21 cellular contexts compared by ENCODE assay signal in the genomic region with DNA sequence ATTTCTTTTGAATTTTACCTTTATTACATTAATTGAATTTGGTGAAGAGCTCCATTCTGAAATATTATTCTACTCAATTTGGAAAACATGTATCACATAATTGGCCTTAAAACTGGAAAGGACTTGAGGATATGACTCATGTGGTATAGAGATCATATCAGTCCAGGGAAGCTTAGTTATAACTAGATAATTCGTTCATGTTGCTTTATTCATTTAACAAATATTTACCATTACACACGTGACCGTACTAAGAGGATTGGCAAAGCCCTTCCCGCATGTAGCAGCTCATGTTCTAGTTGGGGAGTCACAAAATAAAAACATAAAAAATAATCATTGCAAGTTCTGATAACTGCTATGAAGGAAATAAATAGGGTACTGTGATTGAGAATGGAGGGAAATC.
DNase-seq lines count a peak whose midpoint lies in the region; ATAC-seq and TF ChIP-seq lines count a peak whose summit lies in the region.
"Had no signal": no experiment of that assay in that cellular context is flagged by ENCODE, and none has a peak within 500 bp of the region (broad histone marks: within the 10 kb centered on the region; RNA-seq: fewer than 3 reads in every experiment).

No MANE protein-coding gene starts in this region.

- no peak overlapping the region for H4K8ac ChIP-seq in IMR-90 (ENCODE audit: low read depth in 2 of 2, low read length in 2 of 2)

- no peak overlapping the region for H3K4me3 ChIP-seq in A673 (ENCODE audit: low read depth, low read length, poor library complexity, severe bottlenecking)
- no peak overlapping the region for H3K4me3 ChIP-seq in IMR-90 (ENCODE audit: insufficient read depth, low read depth, low read length)
- H3K4me3 ChIP-seq in fibroblast of the aortic adventitia (ENCODE audit: low read depth, low read length) = no peak overlapping the region
- no peak overlapping the region for H3K4me3 ChIP-seq in brain microvascular endothelial cell (ENCODE audit: low read depth, low read length)
- no peak overlapping the region for H3K4me3 ChIP-seq in endodermal cell (ENCODE audit: low read length)
- H3K4me3 ChIP-seq: A549, hepatocyte had no signal

- no peak overlapping the region for H2AK9ac ChIP-seq in IMR-90 (replicated peaks; ENCODE audit: low read depth, low read length, poor library complexity)

- no peak overlapping the region for H2BK20ac ChIP-seq in IMR-90 (ENCODE audit: low read depth, low read length)

- H2BK120ac ChIP-seq in IMR-90 (ENCODE audit: low read depth, low read length) = no peak overlapping the region

- peaks cover 4% of the 10 kb centered on the region for H3K36me3 Mint-ChIP-seq in endodermal cell (ENCODE audit: low read depth)
- H3K36me3 Mint-ChIP-seq: activated CD8-positive, alpha-beta memory T cell treated with anti-CD3 and anti-CD28 coated beads, Interleukin-2, amount 10 ng/mL, durations not matched to agents 7 days and 5 days; CD8-positive, alpha-beta T cell had no signal

- no peak overlapping the region for H4K91ac ChIP-seq in IMR-90 (ENCODE audit: insufficient read depth, low read depth, low read length)

- H2AK5ac ChIP-seq in IMR-90 (ENCODE audit: low read depth, low read length) = no peak overlapping the region

- no peaks in the 10 kb centered on the region for H3K79me1 ChIP-seq in IMR-90 (ENCODE audit: low read depth in 1 of 2, low read length in 2 of 2)

- H3K9me3 ChIP-seq in A673 (ENCODE audit: low read depth, low read length, poor library complexity, severe bottlenecking) (no peaks in the 10 kb centered on the region), IMR-90 (ENCODE audit: control insufficient read depth, insufficient read depth, low read length) (peaks cover 5% of the 10 kb centered on the region; the same call in 1 of the 2 replicates), endodermal cell (ENCODE audit: control insufficient read depth, low read length) (peaks cover 21% of the 10 kb centered on the region)
- H3K9me3 ChIP-seq: A549 had no signal

- intact Hi-C loops in A673 (cut with micrococcal nuclease; ENCODE audit: unreplicated experiment) = no loop called here
- intact Hi-C loops in IMR-90 (cut with micrococcal nuclease) = no loop called here

- H2BK5ac ChIP-seq in IMR-90 (ENCODE audit: low read depth, low read length, poor library complexity, severe bottlenecking) = no peak overlapping the region

- H3K9me1 ChIP-seq in IMR-90 (ENCODE audit: insufficient read depth, low read length) = no peaks in the 10 kb centered on the region

- no peak overlapping the region for H4K5ac ChIP-seq in IMR-90 (ENCODE audit: low read depth, low read length)

- H3K4me3 Mint-ChIP-seq in endodermal cell = no peak overlapping the region
- H3K4me3 Mint-ChIP-seq: activated CD8-positive, alpha-beta memory T cell treated with anti-CD3 and anti-CD28 coated beads, Interleukin-2, amount 10 ng/mL, durations not matched to agents 7 days and 5 days; CD8-positive, alpha-beta T cell; T-helper 17 cell had no signal

- POLR2A ChIA-PET in A673 (lab: Charles Lee; ENCODE audit: low non-redundant PET) = no interaction called here
- POLR2A ChIA-PET in IMR-90 (lab: Charles Lee; ENCODE audit: unreplicated experiment) = no interaction called here

- H3K36me3 ChIP-seq in A673 (ENCODE audit: insufficient read depth, low read length, poor library complexity, severe bottlenecking) = no peaks in the 10 kb centered on the region
- no peaks in the 10 kb centered on the region for H3K36me3 ChIP-seq in IMR-90 (ENCODE audit: control insufficient read depth, insufficient read depth, low read length)
- H3K36me3 ChIP-seq in brain microvascular endothelial cell (replicated peaks) = no peaks in the 10 kb centered on the region
- no peaks in the 10 kb centered on the region for H3K36me3 ChIP-seq in endodermal cell (ENCODE audit: control insufficient read depth, insufficient read depth, low read length)

- H3K4me1 Mint-ChIP-seq in endodermal cell = no peaks in the 10 kb centered on the region
- H3K4me1 Mint-ChIP-seq: activated CD8-positive, alpha-beta memory T cell treated with anti-CD3 and anti-CD28 coated beads, Interleukin-2, amount 10 ng/mL, durations not matched to agents 7 days and 5 days; T-helper 17 cell had no signal

- H3K4me2 ChIP-seq in IMR-90 (ENCODE audit: low read depth, low read length) = no peak overlapping the region
- H3K4me2 ChIP-seq: A549, hepatocyte had no signal

- WGBS in IMR-90 (ENCODE audit: extremely low coverage in 2 of 2, insufficient read length in 1 of 2), 2 experiments = no CpG with 5 or more reads among the region's 4 CpGs
- WGBS in endodermal cell (ENCODE audit: insufficient coverage in 1 of 2, insufficient read length in 1 of 2), 2 experiments = 90 to 100% methylated on average over 1 to 4 of the region's 4 CpGs

- in situ Hi-C loops in IMR-90 (cut with MboI; ENCODE audit: low sequenced_read_pairs) (no loop called here), brain microvascular endothelial cell (cut with HindIII; ENCODE audit: low pct_ligation_motif_present, low sequenced_read_pairs) (no loop called here)

- H3K4me1 ChIP-seq in A673 (ENCODE audit: insufficient read depth, low read length, poor library complexity, severe bottlenecking) = no peaks in the 10 kb centered on the region
- H3K4me1 ChIP-seq in IMR-90 (ENCODE audit: control insufficient read depth, insufficient read depth, low read length) = no peaks in the 10 kb centered on the region
- no peaks in the 10 kb centered on the region for H3K4me1 ChIP-seq in endodermal cell (ENCODE audit: control insufficient read depth, insufficient read depth, low read length)
- H3K4me1 ChIP-seq: A549 had no signal

- TF ChIP-seq CTCF in A673 (conservative IDR thresholded peaks at IDR 0.05; ENCODE audit: low read depth, low read length) (no peak), IMR-90 (conservative IDR thresholded peaks at IDR 0.05; ENCODE audit: low read depth, low read length) (no peak), fibroblast of the aortic adventitia (IDR thresholded peaks at IDR 0.05; ENCODE audit: insufficient read depth, low read length) (no peak), brain microvascular endothelial cell (IDR thresholded peaks at IDR 0.05; ENCODE audit: low read depth, low read length, missing control alignments) (no peak), endodermal cell (conservative IDR thresholded peaks at IDR 0.05) (no peak)

- no peaks in the 10 kb centered on the region for H3K27me3 Mint-ChIP-seq in endodermal cell (ENCODE audit: insufficient read depth)
- H3K27me3 Mint-ChIP-seq: activated CD8-positive, alpha-beta memory T cell treated with anti-CD3 and anti-CD28 coated beads, Interleukin-2, amount 10 ng/mL, durations not matched to agents 7 days and 5 days; T-helper 17 cell had no signal

- no peak for TF ChIP-seq POLR2A in IMR-90 (IDR thresholded peaks at IDR 0.05; ENCODE audit: low read depth, low read length)

- no peak overlapping the region for H3K18ac ChIP-seq in IMR-90 (ENCODE audit: low read depth, low read length)

- H3K4ac ChIP-seq in IMR-90 (ENCODE audit: low read depth, low read length) = no peak overlapping the region

- H3K27ac ChIP-seq in A673 (ENCODE audit: low read depth, low read length, poor library complexity, severe bottlenecking) (no peak overlapping the region), IMR-90 (ENCODE audit: insufficient read depth, low read length) (no peak overlapping the region), brain microvascular endothelial cell (no peak overlapping the region), endodermal cell (ENCODE audit: low read depth, low read length) (no peak overlapping the region)
- H3K27ac ChIP-seq: A549, hepatocyte had no signal

- H4K20me1 ChIP-seq in IMR-90 (ENCODE audit: insufficient read depth, low read length) = no peaks in the 10 kb centered on the region

- DNase-seq in A673 (ENCODE audit: low spot score) (peak; percentile 45), IMR-90 (peak; percentile 77), amniotic epithelial cell (ENCODE audit: low read depth) (peak; percentile 87), fibroblast of the aortic adventitia (ENCODE audit: low read depth) (peak; percentile 62), putamen (ENCODE audit: low spot score) (no peak), NCI-H2227 (lab: John Stamatoyannopoulos, UW; ENCODE audit: unreplicated experiment) (no peak), brain microvascular endothelial cell (no peak), endodermal cell (no peak)
- DNase-seq: activated CD8-positive, alpha-beta memory T cell treated with anti-CD3 and anti-CD28 coated beads, Interleukin-2, amount 10 ng/mL, durations not matched to agents 7 days and 5 days; activated naive CD4-positive, alpha-beta T cell treated with Interleukin-2 at 50 U/mL for 16 hours; CD8-positive, alpha-beta T cell; EL; H7; kidney glomerular epithelial cell; NCI-H2107; NCI-H82; Right ventricle myocardium superior; T-helper 17 cell had no signal

- H2BK15ac ChIP-seq in IMR-90 (ENCODE audit: low read depth, low read length) = no peak overlapping the region

- no peak overlapping the region for H3K14ac ChIP-seq in IMR-90 (replicated peaks; ENCODE audit: low read depth, low read length)

- CTCF ChIA-PET in A673 (lab: Charles Lee) = no interaction called here
- CTCF ChIA-PET in IMR-90 (lab: Yijun Ruan, JAX) = interaction anchor here (0.6 kb wide), 1 partner anchor 252 kb away, joined by 5 read pairs; no protein-coding TSS in a partner anchor

- ATAC-seq in IMR-90 (ENCODE audit: low read depth) = peak; percentile 66; the same call in 1 of the 2 replicates
- ATAC-seq: A549; activated CD4-positive, CD25-positive, alpha-beta regulatory T cell treated with anti-CD3 and anti-CD28 coated beads, Interleukin-2, amount 50 U/mL, for 24 hours; activated CD8-positive, alpha-beta memory T cell treated with anti-CD3 and anti-CD28 coated beads, Interleukin-2, amount 10 ng/mL, durations not matched to agents 7 days and 5 days; CD8-positive, alpha-beta T cell; T-helper 17 cell had no signal

- H3K27ac Mint-ChIP-seq in endodermal cell = no peak overlapping the region
- H3K27ac Mint-ChIP-seq: activated CD8-positive, alpha-beta memory T cell treated with anti-CD3 and anti-CD28 coated beads, Interleukin-2, amount 10 ng/mL, durations not matched to agents 7 days and 5 days; CD8-positive, alpha-beta T cell; T-helper 17 cell had no signal

- no peak overlapping the region for H3K23ac ChIP-seq in IMR-90 (ENCODE audit: low read depth, low read length)

- no peak overlapping the region for H3K56ac ChIP-seq in IMR-90 (ENCODE audit: extremely low read depth, insufficient read depth, low read length)

- no peak overlapping the region for H3K9ac ChIP-seq in IMR-90 (ENCODE audit: low read depth, low read length)
- H3K9ac ChIP-seq in endodermal cell (ENCODE audit: extremely low read depth, low read length, poor library complexity, severe bottlenecking) = no peak overlapping the region

- H3K27me3 ChIP-seq in A673 (replicated peaks; ENCODE audit: insufficient read depth, low read depth, low read length, poor library complexity) (no peaks in the 10 kb centered on the region), IMR-90 (ENCODE audit: control insufficient read depth, insufficient read depth, low read length) (no peaks in the 10 kb centered on the region), brain microvascular endothelial cell (replicated peaks) (no peaks in the 10 kb centered on the region), endodermal cell (ENCODE audit: control insufficient read depth, insufficient read depth, low read length, poor library complexity, severe bottlenecking) (no peaks in the 10 kb centered on the region)
- H3K27me3 ChIP-seq: hepatocyte had no signal

- peaks cover 28% of the 10 kb centered on the region for H3K9me3 Mint-ChIP-seq in endodermal cell

- dilution Hi-C loops in IMR-90 (cut with HindIII; ENCODE audit: low sequenced_read_pairs, unreplicated experiment) = no loop called here

- BruUV-seq in A673 (replicated peaks; lab: Mats Ljungman, UMichigan) = no TSS peak
- BruUV-seq in IMR-90 (replicated peaks; lab: Mats Ljungman, UMichigan) = no TSS peak

- H2AFZ ChIP-seq in IMR-90 (replicated peaks; ENCODE audit: low read length, poor library complexity) = no peak overlapping the region
- H2AFZ ChIP-seq: hepatocyte had no signal

- no peak for TF ChIP-seq RAD21 in IMR-90 (IDR thresholded peaks at IDR 0.05; ENCODE audit: low read length)

Comparison
In these comparisons a context has a peak if more than half of its experiments do, and no peak if none do; other contexts are left out.
1. DNase-seq: peak in A673 (single experiment), IMR-90 (single experiment), amniotic epithelial cell (single experiment) and fibroblast of the aortic adventitia (single experiment); none in putamen (single experiment), NCI-H2227 (single experiment), brain microvascular endothelial cell (single experiment) and endodermal cell (single experiment).